Comparison of ENCODE assay signal across 14 cellular contexts in genomic region chr13:111974065-111974640, GRCh38.
"Had no signal": no experiment of that assay in that cellular context is flagged by ENCODE, and none has a peak within 500 bp of the region (broad histone marks: within the 10 kb centered on the region; RNA-seq: fewer than 3 reads in every experiment).

No MANE protein-coding gene starts in this region.

- H3K27ac Mint-ChIP-seq: activated CD4-positive, alpha-beta T cell treated with anti-CD3 and anti-CD28 coated beads for 36 hours; activated CD8-positive, alpha-beta T cell treated with anti-CD3 and anti-CD28 coated beads for 36 hours; stimulated activated memory B cell treated with anti-CD40 and anti-IgM and Interleukin-4, amounts not matched to agents 10 μg/mL and 1 μg/mL and 100 μg/mL, for 72 hours had no signal

- H3K36me3 ChIP-seq: pancreas, transverse colon, WERI-Rb-1 had no signal

- H3K36me3 Mint-ChIP-seq: natural killer cell; stimulated activated memory B cell treated with anti-CD40 and anti-IgM and Interleukin-4, amounts not matched to agents 10 μg/mL and 1 μg/mL and 100 μg/mL, for 72 hours had no signal

- H3K27ac ChIP-seq: epithelial cell of prostate, pancreas, transverse colon, WERI-Rb-1 had no signal

- H3K4me2 ChIP-seq: smooth muscle cell had no signal

- H3K4me1 Mint-ChIP-seq: activated CD4-positive, alpha-beta T cell treated with anti-CD3 and anti-CD28 coated beads for 36 hours; stimulated activated memory B cell treated with anti-CD40 and anti-IgM and Interleukin-4, amounts not matched to agents 10 μg/mL and 1 μg/mL and 100 μg/mL, for 72 hours had no signal

- H3K9me3 ChIP-seq: pancreas, transverse colon had no signal

- H3K4me3 Mint-ChIP-seq: activated CD4-positive, alpha-beta T cell treated with anti-CD3 and anti-CD28 coated beads for 36 hours; activated CD8-positive, alpha-beta T cell treated with anti-CD3 and anti-CD28 coated beads for 36 hours; natural killer cell; stimulated activated memory B cell treated with anti-CD40 and anti-IgM and Interleukin-4, amounts not matched to agents 10 μg/mL and 1 μg/mL and 100 μg/mL, for 72 hours had no signal

- H3K27me3 Mint-ChIP-seq: stimulated activated memory B cell treated with anti-CD40 and anti-IgM and Interleukin-4, amounts not matched to agents 10 μg/mL and 1 μg/mL and 100 μg/mL, for 72 hours had no signal

- DNase-seq: activated CD4-positive, alpha-beta T cell treated with anti-CD3 and anti-CD28 coated beads for 36 hours; activated CD8-positive, alpha-beta memory T cell treated with anti-CD3 and anti-CD28 coated beads, Interleukin-2, amount 50 U/mL, for 4 hours; activated CD8-positive, alpha-beta T cell treated with anti-CD3 and anti-CD28 coated beads for 36 hours; activated naive CD4-positive, alpha-beta T cell; effector CD8-positive, alpha-beta T cell; kidney glomerular epithelial cell; natural killer cell; pancreas; T-helper 9 cell; transverse colon; WERI-Rb-1 had no signal

- H3K4me3 ChIP-seq: pancreas, smooth muscle cell, transverse colon had no signal

- H3K4me1 ChIP-seq: pancreas, transverse colon had no signal
